In the genomic region with DNA sequence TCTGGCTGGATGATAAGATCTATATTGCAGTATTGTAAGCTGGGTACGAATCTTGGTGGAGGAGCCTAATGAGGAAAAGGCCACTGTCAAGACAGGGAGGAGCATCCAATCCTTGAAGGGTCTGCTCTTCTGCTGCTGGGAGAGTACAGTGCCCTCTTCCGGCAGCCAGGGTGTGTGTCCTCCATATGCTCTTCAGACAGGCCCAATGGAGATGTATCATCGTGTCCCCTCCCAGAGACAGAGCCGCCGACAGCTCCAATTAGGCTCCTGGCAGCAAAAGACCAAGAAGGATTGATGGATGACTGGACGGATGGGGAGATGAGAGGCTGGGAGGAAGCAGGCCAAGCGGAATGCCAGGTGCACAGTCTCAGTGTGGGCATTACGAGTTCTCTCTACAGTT, we compare ENCODE assay signal across 19 cellular contexts. TPM values are rescaled to one million over a fixed set of nuclear protein-coding genes. Genes with fewer than 3 reads are reported as not detected.
A peak's percentile ranks its signal among the peaks of the same experiment; 100 is the strongest.
DNase-seq lines count a peak whose midpoint lies in the region; ATAC-seq and TF ChIP-seq lines count a peak whose summit lies in the region.
"Had no signal": no experiment of that assay in that cellular context is flagged by ENCODE, and none has a peak within 500 bp of the region (broad histone marks: within the 10 kb centered on the region; RNA-seq: fewer than 3 reads in every experiment).

No MANE protein-coding gene starts in this region.

- H3K9me3 Mint-ChIP-seq in stimulated activated effector memory CD8-positive, alpha-beta T cell treated with anti-CD3 and anti-CD28 coated beads, Interleukin-12 subunit alpha, Interleukin-12 subunit beta, amount 100 ng/mL, for 72 hours, result peaks cover 7% of the 10 kb centered on the region
- H3K9me3 Mint-ChIP-seq in activated T-helper 1 cell treated with anti-CD3 and anti-CD28 coated beads, Interleukin-12 subunit alpha, Interleukin-12 subunit beta, Interleukin-2, Interleukin-4 antibody, amounts not matched to agents 30 ng/mL and 10 ng/mL and 1 ng/mL, durations not matched to agents 14 hours and 24 hours and 36 hours, result peaks cover 16% of the 10 kb centered on the region

- H3K9me2 ChIP-seq in PC-9 (ENCODE audit: insufficient read depth), result no peaks in the 10 kb centered on the region

- no peaks in the 10 kb centered on the region for H3K9me3 ChIP-seq in PC-9 (ENCODE audit: insufficient read depth, low read depth)
- H3K9me3 ChIP-seq: adrenal gland, gastrocnemius medialis had no signal

- H3K36me3 Mint-ChIP-seq in stimulated activated effector memory CD8-positive, alpha-beta T cell treated with anti-CD3 and anti-CD28 coated beads, Interleukin-12 subunit alpha, Interleukin-12 subunit beta, amount 100 ng/mL, for 72 hours, result no peaks in the 10 kb centered on the region
- no peaks in the 10 kb centered on the region for H3K36me3 Mint-ChIP-seq in activated T-helper 1 cell treated with anti-CD3 and anti-CD28 coated beads, Interleukin-12 subunit alpha, Interleukin-12 subunit beta, Interleukin-2, Interleukin-4 antibody, amounts not matched to agents 30 ng/mL and 10 ng/mL and 1 ng/mL, durations not matched to agents 14 hours and 24 hours and 36 hours (ENCODE audit: low read depth)

- H3K4me2 ChIP-seq in PC-9, result no peak overlapping the region

- peaks cover 5% of the 10 kb centered on the region for H3K27me3 Mint-ChIP-seq in activated T-helper 1 cell treated with anti-CD3 and anti-CD28 coated beads, Interleukin-12 subunit alpha, Interleukin-12 subunit beta, Interleukin-2, Interleukin-4 antibody, amounts not matched to agents 30 ng/mL and 10 ng/mL and 1 ng/mL, durations not matched to agents 14 hours and 24 hours and 36 hours (ENCODE audit: insufficient read depth)
- H3K27me3 Mint-ChIP-seq: B cell had no signal

- intact Hi-C loops in PC-9 (cut with micrococcal nuclease; ENCODE audit: unreplicated experiment) (no loop called here), posterior vena cava (cut with DNase I) (no loop called here)
- intact Hi-C loops in activated T-helper 1 cell treated with anti-CD3 and anti-CD28 coated beads, Interleukin-12 subunit alpha, Interleukin-12 subunit beta, Interleukin-2, Interleukin-4 antibody, amounts not matched to agents 30 ng/mL and 10 ng/mL and 1 ng/mL, durations not matched to agents 14 hours and 24 hours and 36 hours (cut with micrococcal nuclease), result no loop called here

- CTCF ChIA-PET in PC-9 (lab: Charles Lee), result no interaction called here

- H4K20me1 ChIP-seq in PC-9 (ENCODE audit: insufficient read depth), result no peaks in the 10 kb centered on the region

- H2AFZ ChIP-seq in PC-9, result no peak overlapping the region

- no peak overlapping the region for H3K4me3 Mint-ChIP-seq in stimulated activated effector memory CD8-positive, alpha-beta T cell treated with anti-CD3 and anti-CD28 coated beads, Interleukin-12 subunit alpha, Interleukin-12 subunit beta, amount 100 ng/mL, for 72 hours
- H3K4me3 Mint-ChIP-seq in activated T-helper 1 cell treated with anti-CD3 and anti-CD28 coated beads, Interleukin-12 subunit alpha, Interleukin-12 subunit beta, Interleukin-2, Interleukin-4 antibody, amounts not matched to agents 30 ng/mL and 10 ng/mL and 1 ng/mL, durations not matched to agents 14 hours and 24 hours and 36 hours, result no peak overlapping the region
- H3K4me3 Mint-ChIP-seq: activated T-cell treated with anti-CD3 and anti-CD28 coated beads, Interleukin-2, amount 50 U/mL, for 24 hours; B cell had no signal

- POLR2A ChIA-PET in PC-9 (lab: Charles Lee; ENCODE audit: unreplicated experiment), result no interaction called here

- 0 out of 2 replicates have a peak, but pooled peaks have one; percentile 10 for TF ChIP-seq CTCF in GM12875 (IDR thresholded peaks at IDR 0.05; ENCODE audit: borderline replicate concordance, insufficient read depth, low read depth, low read length)
- TF ChIP-seq CTCF in PC-9 (conservative IDR thresholded peaks at IDR 0.05), result peak; percentile 36; the same call in 1 of the 2 replicates

- H3F3A ChIP-seq in PC-9 (ENCODE audit: insufficient read depth, low read depth), result no peaks in the 10 kb centered on the region

- no peak overlapping the region for H3K27ac Mint-ChIP-seq in stimulated activated effector memory CD8-positive, alpha-beta T cell treated with anti-CD3 and anti-CD28 coated beads, Interleukin-12 subunit alpha, Interleukin-12 subunit beta, amount 100 ng/mL, for 72 hours
- no peak overlapping the region for H3K27ac Mint-ChIP-seq in activated T-helper 1 cell treated with anti-CD3 and anti-CD28 coated beads, Interleukin-12 subunit alpha, Interleukin-12 subunit beta, Interleukin-2, Interleukin-4 antibody, amounts not matched to agents 30 ng/mL and 10 ng/mL and 1 ng/mL, durations not matched to agents 14 hours and 24 hours and 36 hours
- H3K27ac Mint-ChIP-seq: activated T-cell treated with anti-CD3 and anti-CD28 coated beads, Interleukin-2, amount 50 U/mL, for 24 hours; B cell had no signal

- ATAC-seq in stimulated activated effector memory CD8-positive, alpha-beta T cell treated with anti-CD3 and anti-CD28 coated beads, Interleukin-12 subunit alpha, Interleukin-12 subunit beta, amount 100 ng/mL, for 72 hours, result no peak
- ATAC-seq: gastrocnemius medialis had no signal

- H3K79me2 ChIP-seq in PC-9 (ENCODE audit: low read depth), result no peaks in the 10 kb centered on the region

- no peaks in the 10 kb centered on the region for H3K4me1 ChIP-seq in PC-9 (replicated peaks; ENCODE audit: insufficient read depth)
- H3K4me1 ChIP-seq: adrenal gland, gastrocnemius medialis had no signal

- no peaks in the 10 kb centered on the region for H3K4me1 Mint-ChIP-seq in stimulated activated effector memory CD8-positive, alpha-beta T cell treated with anti-CD3 and anti-CD28 coated beads, Interleukin-12 subunit alpha, Interleukin-12 subunit beta, amount 100 ng/mL, for 72 hours
- no peaks in the 10 kb centered on the region for H3K4me1 Mint-ChIP-seq in activated T-helper 1 cell treated with anti-CD3 and anti-CD28 coated beads, Interleukin-12 subunit alpha, Interleukin-12 subunit beta, Interleukin-2, Interleukin-4 antibody, amounts not matched to agents 30 ng/mL and 10 ng/mL and 1 ng/mL, durations not matched to agents 14 hours and 24 hours and 36 hours (ENCODE audit: low read depth)
- H3K4me1 Mint-ChIP-seq: B cell had no signal

- no peaks in the 10 kb centered on the region for H3K36me3 ChIP-seq in PC-9 (ENCODE audit: low read depth)
- H3K36me3 ChIP-seq: adrenal gland, gastrocnemius medialis had no signal

- H3K4me3 ChIP-seq in GM12875 (ENCODE audit: low read depth, low read length), result no peak overlapping the region
- H3K4me3 ChIP-seq in PC-9, result no peak overlapping the region
- H3K4me3 ChIP-seq: adrenal gland, gastrocnemius medialis had no signal

- no peak overlapping the region for H3K27ac ChIP-seq in PC-9
- H3K27ac ChIP-seq: adrenal gland, gastrocnemius medialis had no signal

- DNase-seq in Ammon's horn (ENCODE audit: low spot score), result peak; percentile 4
- no peak for DNase-seq in PC-9
- DNase-seq in islet precursor cell, result peak; percentile 70
- DNase-seq in dermis blood vessel endothelial cell, result no peak
- DNase-seq in stimulated activated effector memory CD8-positive, alpha-beta T cell treated with anti-CD3 and anti-CD28 coated beads, Interleukin-12 subunit alpha, Interleukin-12 subunit beta, amount 100 ng/mL, for 72 hours (ENCODE audit: low spot score in 2 of 2), result no peak
- DNase-seq in activated T-helper 1 cell treated with anti-CD3 and anti-CD28 coated beads, Interleukin-12 subunit alpha, Interleukin-12 subunit beta, Interleukin-2, Interleukin-4 antibody, amounts not matched to agents 30 ng/mL and 10 ng/mL and 1 ng/mL, durations not matched to agents 14 hours and 24 hours and 36 hours (ENCODE audit: low spot score), result no peak
- no peak for DNase-seq in posterior vena cava (ENCODE audit: low spot score)
- DNase-seq: activated CD4-positive, alpha-beta T cell treated with anti-CD3 and anti-CD28 coated beads, Interleukin-2, amount 50 U/mL, for 1 hour; activated T-cell treated with anti-CD3 and anti-CD28 coated beads, Interleukin-2, amount 50 U/mL, for 24 hours; adrenal gland; cerebellar nuclear complex; gastrocnemius medialis; MV-4-11; NCI-H446 treated with DMSO at 0.1 percent for 48 hours; T-helper 9 cell had no signal

- H3K27me3 ChIP-seq in PC-9 (ENCODE audit: insufficient read depth, low read depth), result no peaks in the 10 kb centered on the region
- H3K27me3 ChIP-seq: adrenal gland, gastrocnemius medialis had no signal

- BruUV-seq in PC-9 (replicated peaks; lab: Mats Ljungman, UMichigan), result no TSS peak

RNA-seq across cellular contexts. Expression of a gene that starts 51.6 kb away (rescaled TPM):
- total RNA-seq in PC-9 (2021) (not detected in 2 replicates), dermis blood vessel endothelial cell (not detected in 2 replicates), posterior vena cava (not detected)
- total RNA-seq in activated T-helper 1 cell treated with anti-CD3 and anti-CD28 coated beads, Interleukin-12 subunit alpha, Interleukin-12 subunit beta, Interleukin-2, Interleukin-4 antibody, amounts not matched to agents 30 ng/mL and 10 ng/mL and 1 ng/mL, durations not matched to agents 14 hours and 24 hours and 36 hours, result not detected in 2 replicates
- total RNA-seq: B cell, gastrocnemius medialis, HT-29, osteocyte had no signal

Comparison
In these comparisons a context has a peak if more than half of its experiments do, and no peak if none do; other contexts are left out.
1. DNase-seq: peak in Ammon's horn (single experiment) and islet precursor cell (single experiment); none in PC-9 (0 of 2), dermis blood vessel endothelial cell (single experiment), stimulated activated effector memory CD8-positive, alpha-beta T cell treated with anti-CD3 and anti-CD28 coated beads, Interleukin-12 subunit alpha, Interleukin-12 subunit beta, amount 100 ng/mL, for 72 hours (0 of 2), activated T-helper 1 cell treated with anti-CD3 and anti-CD28 coated beads, Interleukin-12 subunit alpha, Interleukin-12 subunit beta, Interleukin-2, Interleukin-4 antibody, amounts not matched to agents 30 ng/mL and 10 ng/mL and 1 ng/mL, durations not matched to agents 14 hours and 24 hours and 36 hours (single experiment) and posterior vena cava (single experiment).